In the genomic region with DNA sequence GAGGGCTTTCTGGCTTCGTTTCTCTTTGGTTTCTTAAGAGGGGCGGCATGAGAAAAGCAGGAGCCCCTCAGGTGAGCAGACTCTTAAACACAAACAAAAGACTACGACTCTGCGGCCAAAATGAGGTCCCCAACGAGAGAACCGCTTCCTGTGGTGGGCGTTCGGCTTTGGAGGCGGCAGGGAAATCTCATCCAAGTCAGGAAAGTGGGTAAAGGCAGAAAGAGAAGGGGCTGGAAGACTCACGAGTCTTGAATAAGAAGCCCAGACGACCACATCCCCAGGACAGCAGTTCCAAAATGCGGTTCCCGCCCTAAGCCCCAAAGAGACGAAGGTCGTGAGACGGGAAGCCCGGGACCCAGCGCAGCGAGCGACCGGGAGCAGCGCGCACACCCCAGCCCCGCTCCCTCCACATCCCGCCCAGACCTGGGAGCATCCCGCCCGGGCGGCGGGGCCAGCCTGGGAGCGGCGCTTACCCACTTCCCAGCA, we compare ENCODE assay signal across 8 cellular contexts. TPM values are rescaled to one million over a fixed set of nuclear protein-coding genes. Genes with fewer than 3 reads are reported as not detected.
DNase-seq lines count a peak whose midpoint lies in the region; ATAC-seq, FAIRE-seq and TF ChIP-seq lines count a peak whose summit lies in the region.

No MANE protein-coding gene starts in this region.

- TF ChIP-seq RAD21 in H1 (IDR thresholded peaks at IDR 0.05 in 1 of 2, conservative IDR thresholded peaks at IDR 0.05 in 1 of 2; ENCODE audit: low read depth in 2 of 2, low read length in 2 of 2), result peak in 1 of 2 experiments; percentile 6; a peak in 2 of 4 replicates

- peak overlapping the region; percentile 10 for H3K4ac ChIP-seq in H1 (replicated peaks; ENCODE audit: insufficient read length, low read depth, low read length)

- no peaks in the 10 kb centered on the region for H3K79me1 ChIP-seq in H1 (ENCODE audit: low read depth, low read length)

- TF ChIP-seq EP300 in H1 (IDR thresholded peaks at IDR 0.05; ENCODE audit: borderline replicate concordance in 1 of 2, low read depth in 2 of 2, low read length in 2 of 2), result no peak

- H3K79me2 ChIP-seq in DND-41 (ENCODE audit: insufficient read depth, low read length) (no peaks in the 10 kb centered on the region), H1 (ENCODE audit: control insufficient read depth in 1 of 2, insufficient read depth in 2 of 2, low read length in 2 of 2) (peaks cover 13 to 68% of the 10 kb centered on the region in 2 experiments)

- no peak overlapping the region for H2AK5ac ChIP-seq in H1 (ENCODE audit: low read depth, low read length)

- H3K27ac ChIP-seq in DND-41 (ENCODE audit: low read length) (peak overlapping the region; percentile 42), H1 (ENCODE audit: low read depth, low read length) (peak overlapping the region; percentile 70), upper lobe of right lung (peak overlapping the region; percentile 97)

- H3K9ac ChIP-seq in DND-41 (ENCODE audit: low read depth, low read length), result peak overlapping the region; percentile 75
- H3K9ac ChIP-seq in H1 (replicated peaks in 1 of 4; ENCODE audit: extremely low read depth in 1 of 4, low read depth in 3 of 4, low read length in 3 of 4), result peak overlapping the region; percentile 83 to 92 (median 89)

- H2BK15ac ChIP-seq in H1 (ENCODE audit: low read length), result no peak overlapping the region

- DNase-seq in DND-41, result peak; percentile 47
- no peak for DNase-seq in HAP-1 (ENCODE audit: low spot score in 2 of 2)
- DNase-seq in T-cell, result peak in 12 of 34 experiments; percentile 0 to 21 (median 3)
- DNase-seq in H1 (ENCODE audit: low read depth in 1 of 2, low spot score in 2 of 2), result no peak
- no peak for DNase-seq in nephron progenitor cell
- no peak for DNase-seq in upper lobe of right lung
- no peak for DNase-seq in islet precursor cell
- no peak for DNase-seq in SK-N-DZ (ENCODE audit: low spot score)

- POLR2A ChIA-PET in T-cell (lab: Charles Lee), result interaction anchor here in 1 of 2 donors (1.0 to 1.1 kb wide), 2 partner anchors 111 to 531 kb away, joined by 4 read pairs; no protein-coding TSS in a partner anchor
- POLR2A ChIA-PET in H1 (lab: Charles Lee; ENCODE audit: partially characterized antibody), result interaction anchor here (0.6 to 3.3 kb wide), 20 partner anchors 10 to 530 kb away, joined by 3 to 31 read pairs (median 3); a partner anchor contains a TSS

- WGBS in H1 (ENCODE audit: extremely low coverage in 1 of 2, insufficient coverage in 1 of 2, insufficient read length in 1 of 2, insufficient replicate concordance in 2 of 2, low coverage in 1 of 2, low lambda C conversion rate in 2 of 2, missing lambda C conversion rate in 1 of 2), 2 experiments, result 1% methylated on average over 31 of the region's 31 CpGs; no CpG with 5 or more reads in 1 of the 2 experiments

- peak overlapping the region; percentile 95 to 96 (median 96) for H3K4me3 Mint-ChIP-seq in T-cell
- H3K4me3 Mint-ChIP-seq in nephron progenitor cell, result peak overlapping the region; percentile 98

- intact Hi-C loops in upper lobe of right lung (cut with DNase I), result no loop called here

- H3K36me3 ChIP-seq in DND-41 (ENCODE audit: insufficient read depth, low read length) (no peaks in the 10 kb centered on the region), HAP-1 (replicated peaks) (no peaks in the 10 kb centered on the region), H1 (ENCODE audit: control insufficient read depth in 2 of 4, insufficient read depth in 4 of 4, low read length in 3 of 4) (peaks cover 0 to 21% (median 9%) of the 10 kb centered on the region in 4 experiments; a peak in 4 of 8 replicates), upper lobe of right lung (peaks cover 2% of the 10 kb centered on the region)

- H3K18ac ChIP-seq in H1 (ENCODE audit: extremely low read depth, low read length), result peak overlapping the region; percentile 90

- peaks cover 13 to 24% (median 21%) of the 10 kb centered on the region in 3 donors for H3K4me1 Mint-ChIP-seq in T-cell
- H3K4me1 Mint-ChIP-seq in nephron progenitor cell, result peaks cover 24% of the 10 kb centered on the region

- no peak for FAIRE-seq in H1 (lab: Jason Lieb, UNC)

- peak overlapping the region; percentile 73; the same call in 1 of the 2 replicates for H2BK5ac ChIP-seq in H1 (ENCODE audit: low read depth, low read length)

- H3K27me3 Mint-ChIP-seq in T-cell (no peaks in the 10 kb centered on the region), nephron progenitor cell (ENCODE audit: low read depth, poor library complexity) (no peaks in the 10 kb centered on the region)

- 0 out of 2 replicates have a peak, but pooled peaks cover 4% of the 10 kb centered on the region for H3K23me2 ChIP-seq in H1 (ENCODE audit: low read depth, low read length)

- H3K23ac ChIP-seq in H1 (ENCODE audit: insufficient read length), result no peak overlapping the region

- H3K27me3 ChIP-seq in DND-41 (ENCODE audit: insufficient read depth, low read length, poor library complexity), result no peaks in the 10 kb centered on the region
- no peaks in the 10 kb centered on the region for H3K27me3 ChIP-seq in HAP-1 (ENCODE audit: low read depth)
- no peaks in the 10 kb centered on the region for H3K27me3 ChIP-seq in H1 (replicated peaks in 1 of 4; ENCODE audit: control insufficient read depth in 3 of 4, extremely low read depth in 1 of 4, insufficient read depth in 3 of 4, low read length in 3 of 4)
- H3K27me3 ChIP-seq in upper lobe of right lung, result no peaks in the 10 kb centered on the region

- no peak overlapping the region for H3K14ac ChIP-seq in H1 (ENCODE audit: insufficient read length)

- CTCF ChIA-PET in T-cell (lab: Charles Lee) (interaction anchor here (0.6 to 1.3 kb wide), 5 partner anchors 66 to 1197 kb away, joined by 3 to 9 read pairs (median 6); a partner anchor contains a TSS), H1 (lab: Charles Lee; ENCODE audit: partially characterized antibody) (interaction anchor here (1.0 to 1.3 kb wide), 3 partner anchors 58 to 452 kb away, joined by 3 to 4 read pairs (median 3); no protein-coding TSS in a partner anchor)

- H4K91ac ChIP-seq in H1 (replicated peaks; ENCODE audit: insufficient read length, low read length), result peak overlapping the region; percentile 41

- H4K20me1 ChIP-seq in DND-41 (ENCODE audit: insufficient read depth, low read length) (no peaks in the 10 kb centered on the region), H1 (replicated peaks in 1 of 2; ENCODE audit: control insufficient read depth in 1 of 2, insufficient read depth in 2 of 2, low read length in 2 of 2) (peaks cover 0 to 2% of the 10 kb centered on the region in 2 experiments)

- H3K9me3 Mint-ChIP-seq in T-cell, result peaks cover 0 to 16% (median 15%) of the 10 kb centered on the region in 3 donors
- H3K9me3 Mint-ChIP-seq in nephron progenitor cell, result peaks cover 34% of the 10 kb centered on the region

- H3K4me1 ChIP-seq in DND-41 (ENCODE audit: insufficient read depth, low read length) (peaks cover 24% of the 10 kb centered on the region), HAP-1 (peaks cover 9% of the 10 kb centered on the region; the same call in 1 of the 2 replicates), H1 (replicated peaks in 1 of 4; ENCODE audit: control insufficient read depth in 3 of 4, insufficient read depth in 4 of 4, low read length in 3 of 4) (peaks cover 0 to 4% (median 1%) of the 10 kb centered on the region in 4 experiments; a peak in 3 of 7 replicates), upper lobe of right lung (peaks cover 8% of the 10 kb centered on the region)

- H3K4me2 ChIP-seq in DND-41 (ENCODE audit: insufficient read depth, low read length) (peak overlapping the region; percentile 95), H1 (ENCODE audit: insufficient read depth in 1 of 2, low read depth in 2 of 2, low read length in 2 of 2) (peak overlapping the region; percentile 72 to 75)

- H2AFZ ChIP-seq in DND-41 (ENCODE audit: low read depth, low read length), result peak overlapping the region; percentile 92
- H2AFZ ChIP-seq in H1 (ENCODE audit: low read length), result peak overlapping the region; percentile 24; the same call in 1 of the 2 replicates

- in situ Hi-C loops in HAP-1 (cut with MboI; ENCODE audit: low sequenced_read_pairs), result no loop called here

- H3K4me3 ChIP-seq in DND-41 (ENCODE audit: low read depth in 1 of 2, low read length in 2 of 2) (peak overlapping the region; percentile 57 to 75), HAP-1 (peak overlapping the region; percentile 94), H1 (ENCODE audit: extremely low read depth in 1 of 4, insufficient read depth in 2 of 4, low read depth in 3 of 4, low read length in 4 of 4) (peak overlapping the region; percentile 90 to 98 (median 95)), upper lobe of right lung (peak overlapping the region; percentile 91)

- no peak overlapping the region for H2BK12ac ChIP-seq in H1 (ENCODE audit: low read depth, low read length)

- H4K8ac ChIP-seq in H1 (ENCODE audit: extremely low read depth, insufficient read depth, low read length), result peak overlapping the region; percentile 83; the same call in 1 of the 2 replicates

- peaks cover 4% of the 10 kb centered on the region for H3K9me3 ChIP-seq in DND-41 (ENCODE audit: insufficient read depth, low read length, severe bottlenecking)
- H3K9me3 ChIP-seq in HAP-1, result peaks cover 7% of the 10 kb centered on the region; the same call in 1 of the 2 replicates
- H3K9me3 ChIP-seq in H1 (ENCODE audit: insufficient read depth in 2 of 2, low read depth in 1 of 2, low read length in 1 of 2), result peaks cover 17 to 20% of the 10 kb centered on the region in 2 experiments
- H3K9me3 ChIP-seq in upper lobe of right lung, result no peaks in the 10 kb centered on the region

- peak overlapping the region; percentile 78 to 87 for H3K27ac Mint-ChIP-seq in T-cell
- H3K27ac Mint-ChIP-seq in nephron progenitor cell, result peak overlapping the region; percentile 99

- H2BK120ac ChIP-seq in H1 (replicated peaks; ENCODE audit: low read depth, low read length), result no peak overlapping the region

- TF ChIP-seq CTCF in DND-41 (IDR thresholded peaks at IDR 0.05; ENCODE audit: borderline replicate concordance, extremely low read depth, low read length, poor library complexity, severe bottlenecking) (no peak), H1 (IDR thresholded peaks at IDR 0.05; ENCODE audit: control extremely low read depth in 1 of 3, insufficient read depth in 1 of 3, low read depth in 1 of 3, low read length in 3 of 3) (no peak), nephron progenitor cell (IDR thresholded peaks at IDR 0.05) (no peak), upper lobe of right lung (IDR thresholded peaks at IDR 0.05) (no peak)

- no peak; a peak in 1 of 3 replicates for TF ChIP-seq POLR2A in H1 (IDR thresholded peaks at IDR 0.05; ENCODE audit: control extremely low read depth in 1 of 2, low read depth in 2 of 2, low read length in 2 of 2)

- no peak overlapping the region for H2BK20ac ChIP-seq in H1 (ENCODE audit: low read length)

- peak overlapping the region; percentile 69 for H4K5ac ChIP-seq in H1 (ENCODE audit: insufficient read length, low read depth, low read length)

- peaks cover 12% of the 10 kb centered on the region for H3K36me3 Mint-ChIP-seq in T-cell
- H3K36me3 Mint-ChIP-seq in nephron progenitor cell (ENCODE audit: low read depth), result peaks cover 35% of the 10 kb centered on the region

- peak overlapping the region; percentile 63 for H3K56ac ChIP-seq in H1 (replicated peaks; ENCODE audit: insufficient read length, low read depth, low read length)

- peak; percentile 54 for ATAC-seq in DND-41 (ENCODE audit: insufficient read depth, low read depth)
- peak; percentile 21 to 25 (median 23) for ATAC-seq in T-cell (replicated peaks in 1 of 4)
- no peak for ATAC-seq in upper lobe of right lung

RNA-seq across cellular contexts. Expression of a gene that starts 0.4 kb away (rescaled TPM):
- 10 to 100 TPM in 4 of 5 donors, 1 to 10 TPM in 1; 7.6 to 22.8 (median 18.2) TPM for total RNA-seq in T-cell
- total RNA-seq in H1 (2021; fragmentation: NEBNext Ultra II Directional; extraction: Animal tissue kit (Norgen Biotek cat#: 25700)), result 126 and 128 TPM in 2 replicates
- polyA plus RNA-seq in H1 (2011; rRNA removed), result 32.0 and 46.9 TPM in 2 replicates
- polyA plus RNA-seq in H1 (2011; cell fraction: cytosol; rRNA removed), result 53.6 TPM
- 10.1 TPM for polyA plus RNA-seq in H1 (2011; cell fraction: nucleus; rRNA removed)
- polyA plus RNA-seq in H1 (2012, experiment 1 of 2), result 62.6 to 98.4 TPM (median 70.7 TPM) in 4 replicates
- polyA plus RNA-seq in H1 (2012, experiment 2 of 2), result 7.9 TPM
- 44.3 TPM for polyA plus RNA-seq in H1 (2013, experiment 1 of 2)
- polyA plus RNA-seq in H1 (2013, experiment 2 of 2), result 45.6 TPM
- 34.7 and 39.0 TPM in 2 replicates for polyA minus RNA-seq in H1 (2011; rRNA and poly(A)+ RNA removed)
- 50.7 TPM for polyA minus RNA-seq in H1 (2011; cell fraction: cytosol; rRNA and poly(A)+ RNA removed)
- polyA minus RNA-seq in H1 (2011; cell fraction: nucleus; rRNA and poly(A)+ RNA removed), result 16.2 TPM
- total RNA-seq in upper lobe of right lung, result 55.2 TPM
- polyA plus RNA-seq in SK-N-DZ (2014; cell fraction: cytosol; rRNA removed), result 18.6 and 27.2 TPM in 2 replicates
- 6.6 and 10.3 TPM in 2 replicates for polyA plus RNA-seq in SK-N-DZ (2014; cell fraction: nucleus; rRNA removed)

Comparison
In these comparisons a context has a peak if more than half of its experiments do, and no peak if none do; other contexts are left out.
1. H3K27ac ChIP-seq: peak in every context shown above with its lines; median percentile 97 in upper lobe of right lung; 70 in H1; 42 in DND-41.